In genomic region chr4:16329797-16330134, GRCh38 we compare ENCODE assay signal across 20 cellular contexts.
A peak's percentile ranks its signal among the peaks of the same experiment; 100 is the strongest.
DNase-seq lines count a peak whose midpoint lies in the region; ATAC-seq, FAIRE-seq and TF ChIP-seq lines count a peak whose summit lies in the region.
"Had no signal": no experiment of that assay in that cellular context is flagged by ENCODE, and none has a peak within 500 bp of the region (broad histone marks: within the 10 kb centered on the region; RNA-seq: fewer than 3 reads in every experiment).

No MANE protein-coding gene starts in this region.

- H3K27me3 ChIP-seq in HepG2 (ENCODE audit: control insufficient read depth in 1 of 2, insufficient read depth in 2 of 2, low read length in 2 of 2), result no peaks in the 10 kb centered on the region
- H3K27me3 ChIP-seq in right lobe of liver, result no peaks in the 10 kb centered on the region
- no peaks in the 10 kb centered on the region for H3K27me3 ChIP-seq in astrocyte (ENCODE audit: insufficient read depth, low read length)

- TF ChIP-seq EP300 in HepG2 (IDR thresholded peaks at IDR 0.05; ENCODE audit: low read depth in 2 of 2, low read length in 2 of 2), result no peak
- TF ChIP-seq EP300 in HepG2 (CRISPR knock-in tag; IDR thresholded peaks at IDR 0.05; ENCODE audit: borderline replicate concordance), result no peak

- intact Hi-C loops in HepG2 (cut with micrococcal nuclease; ENCODE audit: unreplicated experiment), result no loop called here
- intact Hi-C loops in right lobe of liver (cut with DNase I), result no loop called here

- H3K9me3 ChIP-seq in HepG2 (ENCODE audit: low read length) (no peaks in the 10 kb centered on the region), right lobe of liver (no peaks in the 10 kb centered on the region), astrocyte (ENCODE audit: insufficient read depth, low read depth, low read length) (no peaks in the 10 kb centered on the region)
- H3K9me3 ChIP-seq: HAP-1 had no signal

- no peaks in the 10 kb centered on the region for H3K36me3 Mint-ChIP-seq in astrocyte (ENCODE audit: low read depth, unreplicated experiment)
- no peaks in the 10 kb centered on the region for H3K36me3 Mint-ChIP-seq in mesothelial cell of epicardium
- H3K36me3 Mint-ChIP-seq in activated T-cell treated with anti-CD3 and anti-CD28 coated beads, Interleukin-2, amount 50 U/mL, for 72 hours (ENCODE audit: insufficient read depth in 2 of 2), result peaks cover 0 to 2% of the 10 kb centered on the region in 2 donors
- H3K36me3 Mint-ChIP-seq: CD4-positive, alpha-beta memory T cell had no signal

- H3K4me3 ChIP-seq in HepG2 (replicated peaks in 1 of 3; ENCODE audit: insufficient read depth in 1 of 3, low read depth in 2 of 3, low read length in 3 of 3) (no peak overlapping the region), right lobe of liver (no peak overlapping the region), astrocyte (ENCODE audit: insufficient read depth, low read depth, low read length) (no peak overlapping the region)
- H3K4me3 ChIP-seq: HAP-1 had no signal

- H3K27ac Mint-ChIP-seq in astrocyte (ENCODE audit: unreplicated experiment), result no peak overlapping the region
- peak overlapping the region; percentile 78 for H3K27ac Mint-ChIP-seq in mesothelial cell of epicardium
- H3K27ac Mint-ChIP-seq in activated T-cell treated with anti-CD3 and anti-CD28 coated beads, Interleukin-2, amount 50 U/mL, for 72 hours, result no peak overlapping the region
- H3K27ac Mint-ChIP-seq: CD4-positive, alpha-beta memory T cell; HFFc6 had no signal

- POLR2A ChIA-PET in HepG2 (lab: Yijun Ruan, JAX), result no interaction called here

- CTCF ChIA-PET in HepG2 (lab: Yijun Ruan, JAX; ENCODE audit: low intra/inter-chr PET ratio, low total read pairs), result no interaction called here

- H3K9me3 Mint-ChIP-seq in astrocyte (ENCODE audit: unreplicated experiment), result peaks cover 1% of the 10 kb centered on the region
- H3K9me3 Mint-ChIP-seq in mesothelial cell of epicardium, result peaks cover 6% of the 10 kb centered on the region
- H3K9me3 Mint-ChIP-seq in activated T-cell treated with anti-CD3 and anti-CD28 coated beads, Interleukin-2, amount 50 U/mL, for 72 hours, result no peaks in the 10 kb centered on the region
- H3K9me3 Mint-ChIP-seq: HFFc6 had no signal

- ATAC-seq in HepG2 (no peak), right lobe of liver (no peak), GM18519 (IDR thresholded peaks at IDR 0.05; ENCODE audit: low FRiP score, unreplicated experiment) (no peak)
- ATAC-seq in activated T-cell treated with anti-CD3 and anti-CD28 coated beads, Interleukin-2, amount 50 U/mL, for 72 hours (replicated peaks in 1 of 2), result no peak

- WGBS in HepG2 (ENCODE audit: low lambda C conversion rate), result 27% methylated on average over 1 of the region's 1 CpG
- WGBS in right lobe of liver (ENCODE audit: insufficient coverage, low coverage, low lambda C conversion rate, missing lambda C conversion rate), result 73% methylated on average over 1 of the region's 1 CpG

- H3K4me1 ChIP-seq in HepG2 (ENCODE audit: insufficient read depth, low read length) (no peaks in the 10 kb centered on the region), right lobe of liver (no peaks in the 10 kb centered on the region), astrocyte (ENCODE audit: insufficient read depth, low read length) (peaks cover 18% of the 10 kb centered on the region)
- H3K4me1 ChIP-seq: HAP-1 had no signal

- in situ Hi-C loops in HepG2 (cut with HindIII; ENCODE audit: extremely low pct_ligation_motif_present, low pct_unique_long_range_greater_than_20kb), result loop anchor here (25.0 kb wide), 1 partner anchor 408 kb away; no protein-coding TSS in a partner anchor

- H3K4me1 Mint-ChIP-seq in astrocyte (ENCODE audit: low read depth, unreplicated experiment) (peaks cover 14% of the 10 kb centered on the region), mesothelial cell of epicardium (peaks cover 22% of the 10 kb centered on the region)
- H3K4me1 Mint-ChIP-seq in activated T-cell treated with anti-CD3 and anti-CD28 coated beads, Interleukin-2, amount 50 U/mL, for 72 hours (ENCODE audit: low read depth), result no peaks in the 10 kb centered on the region
- H3K4me1 Mint-ChIP-seq: CD4-positive, alpha-beta memory T cell had no signal

- FAIRE-seq in HepG2 (lab: Jason Lieb, UNC) (no peak), astrocyte (lab: Jason Lieb, UNC) (no peak)
- FAIRE-seq: GM12891, GM18507, H54 had no signal

- H3K4me2 ChIP-seq in HepG2 (ENCODE audit: low read depth, low read length), result no peak overlapping the region
- H3K4me2 ChIP-seq in astrocyte (ENCODE audit: low read length), result peak overlapping the region; percentile 71

- TF ChIP-seq CTCF in HepG2 (CRISPR knock-in tag; IDR thresholded peaks at IDR 0.05), result no peak
- TF ChIP-seq CTCF in right lobe of liver (IDR thresholded peaks at IDR 0.05), result no peak
- TF ChIP-seq CTCF in astrocyte (IDR thresholded peaks at IDR 0.05; ENCODE audit: insufficient read depth, low read depth, low read length), result no peak
- TF ChIP-seq CTCF in mesothelial cell of epicardium (IDR thresholded peaks at IDR 0.05; ENCODE audit: unreplicated experiment), result no peak

- no TSS peak for BruUV-seq in HepG2 (replicated peaks; lab: Mats Ljungman, UMichigan)

- H2AFZ ChIP-seq in HepG2 (ENCODE audit: low read length) (no peak overlapping the region), astrocyte (ENCODE audit: low read depth, low read length) (no peak overlapping the region)

- DNase-seq in HepG2 (ENCODE audit: low spot score) (no peak), right lobe of liver (no peak), astrocyte (ENCODE audit: low read depth) (no peak), mesothelial cell of epicardium (ENCODE audit: low spot score in 2 of 2, unreplicated experiment in 2 of 2) (no peak), H4 (ENCODE audit: low spot score) (no peak)
- no peak for DNase-seq in activated T-cell treated with anti-CD3 and anti-CD28 coated beads, Interleukin-2, amount 50 U/mL, for 72 hours
- DNase-seq: 8988T; C1 segment of cervical spinal cord; Calu3; CD4-positive, alpha-beta memory T cell; COR-L47; DMS53; DMS79 treated with DMSO at 0.1 percent for 48 hours; GF-D8; HFFc6 had no signal

- H3K27me3 Mint-ChIP-seq in astrocyte (ENCODE audit: low read depth, unreplicated experiment) (peaks cover 2% of the 10 kb centered on the region), mesothelial cell of epicardium (ENCODE audit: low read depth) (peaks cover 2% of the 10 kb centered on the region)
- H3K27me3 Mint-ChIP-seq in activated T-cell treated with anti-CD3 and anti-CD28 coated beads, Interleukin-2, amount 50 U/mL, for 72 hours (ENCODE audit: low read depth), result peaks cover 9% of the 10 kb centered on the region

- H3K4me3 Mint-ChIP-seq in astrocyte (ENCODE audit: unreplicated experiment) (no peak overlapping the region), mesothelial cell of epicardium (no peak overlapping the region)
- no peak overlapping the region for H3K4me3 Mint-ChIP-seq in activated T-cell treated with anti-CD3 and anti-CD28 coated beads, Interleukin-2, amount 50 U/mL, for 72 hours
- H3K4me3 Mint-ChIP-seq: CD4-positive, alpha-beta memory T cell; HFFc6 had no signal

- H3K9ac ChIP-seq in HepG2 (ENCODE audit: insufficient read depth, low read depth, low read length) (no peak overlapping the region), astrocyte (ENCODE audit: low read length) (peak overlapping the region; percentile 26)

- H3K27ac ChIP-seq in HepG2 (ENCODE audit: extremely low read length, insufficient read depth, low read length) (no peak overlapping the region), right lobe of liver (no peak overlapping the region), astrocyte (ENCODE audit: low read depth, low read length) (peak overlapping the region; percentile 64)

- no peak for TF ChIP-seq RAD21 in HepG2 (CRISPR knock-in tag; IDR thresholded peaks at IDR 0.05)

- H4K20me1 ChIP-seq in HepG2 (ENCODE audit: insufficient read depth, low read length), result no peaks in the 10 kb centered on the region
- no peaks in the 10 kb centered on the region for H4K20me1 ChIP-seq in astrocyte (ENCODE audit: insufficient read depth, low read length)

- H3K79me2 ChIP-seq in HepG2 (ENCODE audit: insufficient read depth, low read length) (no peaks in the 10 kb centered on the region), astrocyte (ENCODE audit: insufficient read depth, low read length) (no peaks in the 10 kb centered on the region)

- no peaks in the 10 kb centered on the region for H3K36me3 ChIP-seq in HepG2 (replicated peaks in 1 of 2; ENCODE audit: control insufficient read depth in 1 of 2, insufficient read depth in 2 of 2, low read length in 2 of 2)
- no peaks in the 10 kb centered on the region for H3K36me3 ChIP-seq in right lobe of liver
- H3K36me3 ChIP-seq in astrocyte (ENCODE audit: insufficient read depth, low read length), result no peaks in the 10 kb centered on the region
- H3K36me3 ChIP-seq: HAP-1 had no signal

- TF ChIP-seq POLR2A in HepG2 (IDR thresholded peaks at IDR 0.05; ENCODE audit: insufficient read depth in 1 of 2, low read depth in 2 of 2, low read length in 2 of 2), result no peak
- TF ChIP-seq POLR2A in right lobe of liver (IDR thresholded peaks at IDR 0.05), result no peak

TF ChIP-seq in HepG2, 621 proteins besides CTCF, POLR2A, EP300 and RAD21 (continues in another document):
- no peak for TF ChIP-seq JDP2 (CRISPR knock-in tag; IDR thresholded peaks at IDR 0.05; ENCODE audit: borderline replicate concordance)
- no peak for TF ChIP-seq MBD4 (IDR thresholded peaks at IDR 0.05; ENCODE audit: borderline replicate concordance, low read length)
- TF ChIP-seq EEA1 (CRISPR knock-in tag; IDR thresholded peaks at IDR 0.05; ENCODE audit: borderline replicate concordance), result no peak
- TF ChIP-seq PHF5A (CRISPR knock-in tag; IDR thresholded peaks at IDR 0.05; ENCODE audit: low read depth, unreplicated experiment), result no peak
- TF ChIP-seq MAFF (IDR thresholded peaks at IDR 0.05; ENCODE audit: low read depth, low read length), result peak; percentile 79
- no peak for TF ChIP-seq ZNF678 (CRISPR knock-in tag; IDR thresholded peaks at IDR 0.05)
- no peak for TF ChIP-seq NPAS2 (CRISPR knock-in tag; IDR thresholded peaks at IDR 0.05; ENCODE audit: borderline replicate concordance)
- no peak for TF ChIP-seq ZNF740 (CRISPR knock-in tag; IDR thresholded peaks at IDR 0.05)
- TF ChIP-seq ELF1 (CRISPR knock-in tag; IDR thresholded peaks at IDR 0.05), result no peak
- no peak for TF ChIP-seq ZC3H13 (CRISPR knock-in tag; IDR thresholded peaks at IDR 0.05)
- TF ChIP-seq MAFK (conservative IDR thresholded peaks at IDR 0.05 in 1 of 2, IDR thresholded peaks at IDR 0.05 in 1 of 2; ENCODE audit: low read length in 2 of 2), result peak; percentile 82 to 88
- no peak for TF ChIP-seq ASH2L (IDR thresholded peaks at IDR 0.05; ENCODE audit: insufficient read length, low read depth, low read length)
- no peak for TF ChIP-seq ZNF546 (CRISPR knock-in tag; conservative IDR thresholded peaks at IDR 0.05)
